29 cellular contexts compared by ENCODE assay signal in genomic region chr20:37790900-37791299, GRCh38.
"Had no signal": no experiment of that assay in that cellular context is flagged by ENCODE, and none has a peak within 500 bp of the region (broad histone marks: within the 10 kb centered on the region; RNA-seq: fewer than 3 reads in every experiment).

No MANE protein-coding gene starts in this region.

- H3K27ac ChIP-seq: brain microvascular endothelial cell, coronary artery, esophagus muscularis mucosa, foreskin keratinocyte, gastrocnemius medialis, heart left ventricle, WERI-Rb-1 had no signal

- ATAC-seq: activated CD4-positive, CD25-positive, alpha-beta regulatory T cell treated with anti-CD3 and anti-CD28 coated beads, Interleukin-2, amount 50 U/mL, for 24 hours; activated CD8-positive, alpha-beta T cell treated with anti-CD3 and anti-CD28 coated beads for 36 hours; effector memory CD8-positive, alpha-beta T cell; foreskin keratinocyte; gastrocnemius medialis; heart left ventricle; T-helper 17 cell had no signal

- DNase-seq: activated B cell treated with CpG ODN at 0.5 μM for 24 hours; activated CD4-positive, alpha-beta T cell treated with anti-CD3 and anti-CD28 coated beads for 48 hours; activated CD4-positive, alpha-beta T cell treated with anti-CD3 and anti-CD28 coated beads, Interleukin-2, amount 50 U/mL, for 1 hour; activated CD4-positive, alpha-beta T cell treated with anti-CD3 and anti-CD28 coated beads, Interleukin-2, amount 50 U/mL, for 48 hours; activated CD8-positive, alpha-beta memory T cell treated with anti-CD3 and anti-CD28 coated beads for 24 hours; activated CD8-positive, alpha-beta T cell treated with anti-CD3 and anti-CD28 coated beads for 36 hours; activated gamma-delta T cell treated with Interleukin-2 at 50 U/mL for 16 hours; activated naive CD4-positive, alpha-beta T cell treated with anti-CD3 and anti-CD28 coated beads, Interleukin-2, amount 50 U/mL, for 16 hours; activated naive CD4-positive, alpha-beta T cell treated with Interleukin-2 at 50 U/mL for 16 hours; activated T-cell treated with anti-CD3 and anti-CD28 coated beads, Interleukin-2, amount 50 U/mL, for 1 hour; activated T-cell treated with anti-CD3 and anti-CD28 coated beads, Interleukin-2, amount 50 U/mL, for 48 hours; amniotic stem cell; anterior cingulate cortex; brain microvascular endothelial cell; effector CD4-positive, alpha-beta T cell; effector memory CD8-positive, alpha-beta T cell; erythroblast; foreskin keratinocyte; gastrocnemius medialis; glutamatergic neuron; heart left ventricle; T-helper 17 cell; T1000; WERI-Rb-1 had no signal

- H3K9me3 ChIP-seq: esophagus muscularis mucosa, gastrocnemius medialis had no signal

- H3K27me3 ChIP-seq: brain microvascular endothelial cell, esophagus muscularis mucosa, foreskin keratinocyte, gastrocnemius medialis, heart left ventricle had no signal

- H3K4me3 ChIP-seq: coronary artery, esophagus muscularis mucosa, gastrocnemius medialis, heart left ventricle had no signal

- FAIRE-seq: astrocyte, bronchial epithelial cell had no signal

- H3K4me1 ChIP-seq: esophagus muscularis mucosa, foreskin keratinocyte had no signal
